22 cellular contexts compared by ENCODE assay signal in the genomic region with DNA sequence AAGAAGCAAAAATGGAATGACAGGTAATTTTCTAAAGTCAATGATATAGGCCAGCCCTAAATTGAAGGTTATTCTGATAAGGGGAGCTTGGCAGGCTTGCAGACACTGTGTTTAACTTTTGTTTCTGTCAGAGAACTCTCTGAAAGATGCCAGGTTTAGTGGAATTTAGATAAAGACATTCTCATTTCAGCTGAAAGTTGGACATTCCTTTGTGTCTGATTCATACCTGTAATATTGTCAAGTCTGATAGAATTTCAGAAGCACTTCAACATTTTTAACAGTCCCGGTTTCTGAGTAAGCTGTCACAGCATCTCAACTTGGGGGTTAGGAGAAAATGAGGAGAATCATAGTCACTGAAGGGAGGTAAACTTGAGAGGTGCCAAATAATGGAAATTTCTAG.
A peak's percentile ranks its signal among the peaks of the same experiment; 100 is the strongest.
DNase-seq lines count a peak whose midpoint lies in the region; ATAC-seq and TF ChIP-seq lines count a peak whose summit lies in the region.
"Had no signal": no experiment of that assay in that cellular context is flagged by ENCODE, and none has a peak within 500 bp of the region (broad histone marks: within the 10 kb centered on the region; RNA-seq: fewer than 3 reads in every experiment).

No MANE protein-coding gene starts in this region.

- no peak overlapping the region for H2AFZ ChIP-seq in OCI-LY3 (ENCODE audit: low read depth, low read length)

- TF ChIP-seq CTCF in OCI-LY3 (IDR thresholded peaks at IDR 0.05; ENCODE audit: low read depth, low read length) = no peak
- TF ChIP-seq CTCF in cardiac fibroblast (IDR thresholded peaks at IDR 0.05; ENCODE audit: low read depth, low read length) = no peak
- no peak for TF ChIP-seq CTCF in right lobe of liver (IDR thresholded peaks at IDR 0.05)
- no peak for TF ChIP-seq CTCF in nephron progenitor cell (IDR thresholded peaks at IDR 0.05)

- no peak overlapping the region for H3K4me3 ChIP-seq in OCI-LY3 (ENCODE audit: low read length)
- H3K4me3 ChIP-seq in cardiac fibroblast (replicated peaks in 1 of 2; ENCODE audit: low read depth in 2 of 2, low read length in 2 of 2) = no peak overlapping the region
- no peak overlapping the region for H3K4me3 ChIP-seq in right lobe of liver
- H3K4me3 ChIP-seq: esophagus muscularis mucosa, HAP-1, left ventricle myocardium inferior, SK-N-MC, stomach had no signal

- WGBS in right lobe of liver (ENCODE audit: insufficient coverage, low coverage, low lambda C conversion rate, missing lambda C conversion rate) = 14% methylated on average over 1 of the region's 1 CpG

- H3K79me2 ChIP-seq in OCI-LY3 (ENCODE audit: low read length) = peaks cover 2% of the 10 kb centered on the region; the same call in 1 of the 2 replicates

- H3K4me1 ChIP-seq in OCI-LY3 (ENCODE audit: low read length) (peaks cover 51% of the 10 kb centered on the region), right lobe of liver (peaks cover 0 to 9% (median 0%) of the 10 kb centered on the region in 4 donors)
- H3K4me1 ChIP-seq: HAP-1, left ventricle myocardium inferior had no signal

- no peaks in the 10 kb centered on the region for H3K9me3 Mint-ChIP-seq in nephron progenitor cell
- H3K9me3 Mint-ChIP-seq: activated CD4-positive, alpha-beta memory T cell treated with anti-CD3 and anti-CD28 coated beads, Interleukin-2, amount 10 ng/mL, durations not matched to agents 7 days and 5 days; CD8-positive, alpha-beta T cell had no signal

- no peaks in the 10 kb centered on the region for H4K20me1 ChIP-seq in OCI-LY3 (ENCODE audit: insufficient read depth, low read length)

- no peaks in the 10 kb centered on the region for H3K27me3 Mint-ChIP-seq in nephron progenitor cell (ENCODE audit: low read depth, poor library complexity)
- H3K27me3 Mint-ChIP-seq: activated CD4-positive, alpha-beta memory T cell treated with anti-CD3 and anti-CD28 coated beads, Interleukin-2, amount 10 ng/mL, durations not matched to agents 7 days and 5 days; progenitor cell of endocrine pancreas had no signal

- H3K4me2 ChIP-seq in OCI-LY3 (ENCODE audit: low read length) = peak overlapping the region; percentile 34

- no peaks in the 10 kb centered on the region for H3K36me3 ChIP-seq in OCI-LY3 (replicated peaks; ENCODE audit: low read depth, low read length)
- no peaks in the 10 kb centered on the region for H3K36me3 ChIP-seq in right lobe of liver
- H3K36me3 ChIP-seq: esophagus muscularis mucosa, HAP-1, left ventricle myocardium inferior, stomach had no signal

- ATAC-seq in right lobe of liver = peak; percentile 83 to 96 (median 88)
- ATAC-seq in GM19455 (IDR thresholded peaks at IDR 0.05; ENCODE audit: unreplicated experiment) = no peak
- no peak for ATAC-seq in GM19397 (IDR thresholded peaks at IDR 0.05; ENCODE audit: unreplicated experiment)
- ATAC-seq: CD8-positive, alpha-beta T cell had no signal

- no peak overlapping the region for H3K27ac Mint-ChIP-seq in nephron progenitor cell
- H3K27ac Mint-ChIP-seq: activated CD4-positive, alpha-beta memory T cell treated with anti-CD3 and anti-CD28 coated beads, Interleukin-2, amount 10 ng/mL, durations not matched to agents 7 days and 5 days; CD8-positive, alpha-beta T cell; progenitor cell of endocrine pancreas had no signal

- no peak overlapping the region for H3K4me3 Mint-ChIP-seq in nephron progenitor cell
- H3K4me3 Mint-ChIP-seq: activated CD4-positive, alpha-beta memory T cell treated with anti-CD3 and anti-CD28 coated beads, Interleukin-2, amount 10 ng/mL, durations not matched to agents 7 days and 5 days; CD8-positive, alpha-beta T cell had no signal

- H3K9me3 ChIP-seq in OCI-LY3 (ENCODE audit: insufficient read depth, low read length) = no peaks in the 10 kb centered on the region
- H3K9me3 ChIP-seq in right lobe of liver = no peaks in the 10 kb centered on the region
- H3K9me3 ChIP-seq: esophagus muscularis mucosa, HAP-1, left ventricle myocardium inferior, stomach had no signal

- H3K27ac ChIP-seq in OCI-LY3 (ENCODE audit: low read length) (no peak overlapping the region), right lobe of liver (no peak overlapping the region)
- H3K27ac ChIP-seq: esophagus muscularis mucosa, left ventricle myocardium inferior, SK-N-MC, stomach had no signal

- intact Hi-C loops in right lobe of liver (cut with DNase I) = no loop called here

- H3K36me3 Mint-ChIP-seq in nephron progenitor cell (ENCODE audit: low read depth) = no peaks in the 10 kb centered on the region
- H3K36me3 Mint-ChIP-seq: CD8-positive, alpha-beta T cell had no signal

- H3K27me3 ChIP-seq in OCI-LY3 (ENCODE audit: low read depth, low read length) (no peaks in the 10 kb centered on the region), right lobe of liver (no peaks in the 10 kb centered on the region)
- H3K27me3 ChIP-seq: esophagus muscularis mucosa, stomach had no signal

- DNase-seq in GM03348 (ENCODE audit: low spot score) (peak; percentile 17), cardiac fibroblast (ENCODE audit: low read depth in 2 of 2) (peak; percentile 24 to 60), right lobe of liver (no peak), NCI-H128 (lab: John Stamatoyannopoulos, UW; ENCODE audit: unreplicated experiment) (no peak), nephron progenitor cell (no peak)
- DNase-seq: activated CD4-positive, alpha-beta memory T cell treated with anti-CD3 and anti-CD28 coated beads, Interleukin-2, amount 10 ng/mL, durations not matched to agents 7 days and 5 days; amygdala; CD8-positive, alpha-beta T cell; cerebellar nuclear complex; effector CD4-positive, alpha-beta T cell; left ventricle myocardium inferior; NCI-H1436 treated with DMSO at 0.1 percent for 48 hours; NCI-H2227 treated with DMSO at 0.1 percent for 48 hours; stimulated activated CD4-positive, alpha-beta T cell treated with anti-CD3 and anti-CD28 coated beads, Interleukin-4, amount 100 ng/mL, for 1 hour; stomach had no signal

- TF ChIP-seq POLR2A in right lobe of liver (IDR thresholded peaks at IDR 0.05) = no peak

- H3K9ac ChIP-seq in OCI-LY3 (ENCODE audit: low read length) = no peak overlapping the region

- peaks cover 8% of the 10 kb centered on the region for H3K4me1 Mint-ChIP-seq in nephron progenitor cell
- H3K4me1 Mint-ChIP-seq: activated CD4-positive, alpha-beta memory T cell treated with anti-CD3 and anti-CD28 coated beads, Interleukin-2, amount 10 ng/mL, durations not matched to agents 7 days and 5 days had no signal

Comparison
In these comparisons a context has a peak if more than half of its experiments do, and no peak if none do; other contexts are left out.
1. DNase-seq: peak in GM03348 (single experiment) and cardiac fibroblast (2 of 2); none in right lobe of liver (0 of 3), NCI-H128 (single experiment) and nephron progenitor cell (single experiment).
2. ATAC-seq: peak in right lobe of liver (4 of 4); none in GM19455 (single experiment) and GM19397 (single experiment).